12 cellular contexts compared by ENCODE assay signal in the genomic region with DNA sequence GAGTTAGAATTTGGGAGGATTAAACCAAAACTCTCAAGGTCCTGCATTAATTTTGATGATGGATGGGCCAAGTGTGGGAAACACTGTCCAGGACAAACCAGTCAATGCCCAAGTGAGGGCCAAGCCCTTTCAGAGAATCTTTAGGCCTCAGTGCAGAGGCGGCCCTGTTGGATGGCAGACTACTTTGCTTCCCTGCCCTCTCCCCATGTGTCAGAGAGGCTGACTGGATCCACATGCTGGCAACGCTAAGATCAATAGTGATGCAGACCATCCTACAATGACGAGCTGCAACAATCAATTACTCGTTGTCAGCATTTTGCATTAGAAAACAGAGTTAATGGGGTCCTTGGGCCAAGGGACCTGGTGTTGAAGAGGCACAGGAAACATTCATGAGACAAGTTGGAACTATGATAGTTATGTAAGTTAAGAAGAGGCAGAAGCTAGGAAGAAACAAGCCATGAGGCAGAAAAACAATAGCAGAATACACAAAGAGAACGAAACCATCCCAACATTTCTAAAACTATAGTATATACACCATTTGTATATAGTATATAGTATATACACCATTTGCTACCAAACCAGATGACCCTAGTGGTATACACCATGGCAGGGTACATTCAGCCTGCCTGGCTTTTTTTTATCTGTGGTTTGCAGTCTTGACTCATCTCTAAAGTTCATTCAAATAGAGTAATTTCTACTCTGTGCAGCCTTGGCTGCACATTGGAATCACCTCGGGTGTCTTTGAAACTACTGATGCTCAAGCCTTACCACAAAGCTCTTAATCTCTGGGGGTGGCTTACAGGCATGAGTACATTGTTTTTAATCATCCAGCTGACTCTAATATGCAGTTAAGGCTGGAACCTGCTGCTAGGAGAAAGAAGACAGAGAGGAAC.
DNase-seq lines count a peak whose midpoint lies in the region; ATAC-seq lines count a peak whose summit lies in the region.
"Had no signal": no experiment of that assay in that cellular context is flagged by ENCODE, and none has a peak within 500 bp of the region (broad histone marks: within the 10 kb centered on the region; RNA-seq: fewer than 3 reads in every experiment).

No MANE protein-coding gene starts in this region.

- peak; percentile 34 for DNase-seq in glomerular visceral epithelial cell (ENCODE audit: extremely low spot score)
- no peak for DNase-seq in NCI-H446 treated with DMSO at 0.1 percent for 48 hours (lab: John Stamatoyannopoulos, UW)
- DNase-seq in activated gamma-delta T cell (lab: John Stamatoyannopoulos, UW) = no peak
- no peak for DNase-seq in activated naive CD4-positive, alpha-beta T cell treated with Interleukin-2 at 50 U/mL for 16 hours
- DNase-seq in left cardiac atrium = no peak
- DNase-seq: activated CD8-positive, alpha-beta memory T cell treated with anti-CD3 and anti-CD28 coated beads, Interleukin-2, amount 10 ng/mL, durations not matched to agents 7 days and 5 days; central memory CD4-positive, alpha-beta T cell; KG1; SW 1271 had no signal

- intact Hi-C loops in left cardiac atrium (cut with DNase I) = no loop called here

- peak; percentile 66 for ATAC-seq in GM18873 (IDR thresholded peaks at IDR 0.05; ENCODE audit: low FRiP score, unreplicated experiment)
- ATAC-seq in GM21717 (IDR thresholded peaks at IDR 0.05; ENCODE audit: unreplicated experiment) = peak; percentile 85
- peak; percentile 74 for ATAC-seq in HG03342 (IDR thresholded peaks at IDR 0.05; ENCODE audit: unreplicated experiment)
- no peak for ATAC-seq in left cardiac atrium
- ATAC-seq: activated CD8-positive, alpha-beta memory T cell treated with anti-CD3 and anti-CD28 coated beads, Interleukin-2, amount 10 ng/mL, durations not matched to agents 7 days and 5 days had no signal

Comparison
In these comparisons a context has a peak if more than half of its experiments do, and no peak if none do; other contexts are left out.
1. ATAC-seq: peak in GM18873 (single experiment), GM21717 (single experiment) and HG03342 (single experiment); none in left cardiac atrium (0 of 2).